Comparison of ENCODE assay signal across 1 cellular context in the genomic region with DNA sequence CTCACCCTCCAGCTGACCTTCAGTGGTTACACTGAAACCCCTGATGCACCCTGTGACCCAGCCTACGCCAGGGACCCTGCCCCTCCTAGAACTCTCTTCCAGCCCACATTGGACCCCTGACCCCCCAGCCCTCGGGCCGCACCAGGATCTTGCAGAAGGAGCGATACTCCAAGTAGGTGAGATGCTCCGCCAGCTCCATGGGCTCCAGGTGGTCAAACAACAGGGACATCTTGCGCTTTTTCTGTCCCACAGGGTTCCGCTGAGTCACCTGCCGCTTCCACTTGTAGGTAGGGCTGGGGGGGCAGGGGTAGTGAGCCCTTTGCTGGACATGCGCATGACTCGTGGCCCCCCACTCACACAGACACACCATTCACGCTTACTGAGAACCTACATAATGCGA.
TF ChIP-seq lines count a peak whose summit lies in the region.

No MANE protein-coding gene starts in this region.

TF ChIP-seq in H1, 55 proteins besides CTCF, POLR2A, EP300 and RAD21:
- TF ChIP-seq ASH2L (IDR thresholded peaks at IDR 0.05; ENCODE audit: low read length) (no peak), HDAC6 (IDR thresholded peaks at IDR 0.05; ENCODE audit: low read depth, low read length) (no peak), NRF1 (IDR thresholded peaks at IDR 0.05; ENCODE audit: low read depth, low read length) (no peak), SRF (IDR thresholded peaks at IDR 0.05; ENCODE audit: low read depth, low read length) (no peak), GTF2F1 (IDR thresholded peaks at IDR 0.05; ENCODE audit: borderline replicate concordance, low read depth, low read length) (no peak), GABPA (IDR thresholded peaks at IDR 0.05; ENCODE audit: borderline replicate concordance, insufficient read depth, low read length) (no peak), TBP (IDR thresholded peaks at IDR 0.05; ENCODE audit: low read depth, low read length) (no peak)
- TF ChIP-seq, protein P1, sequence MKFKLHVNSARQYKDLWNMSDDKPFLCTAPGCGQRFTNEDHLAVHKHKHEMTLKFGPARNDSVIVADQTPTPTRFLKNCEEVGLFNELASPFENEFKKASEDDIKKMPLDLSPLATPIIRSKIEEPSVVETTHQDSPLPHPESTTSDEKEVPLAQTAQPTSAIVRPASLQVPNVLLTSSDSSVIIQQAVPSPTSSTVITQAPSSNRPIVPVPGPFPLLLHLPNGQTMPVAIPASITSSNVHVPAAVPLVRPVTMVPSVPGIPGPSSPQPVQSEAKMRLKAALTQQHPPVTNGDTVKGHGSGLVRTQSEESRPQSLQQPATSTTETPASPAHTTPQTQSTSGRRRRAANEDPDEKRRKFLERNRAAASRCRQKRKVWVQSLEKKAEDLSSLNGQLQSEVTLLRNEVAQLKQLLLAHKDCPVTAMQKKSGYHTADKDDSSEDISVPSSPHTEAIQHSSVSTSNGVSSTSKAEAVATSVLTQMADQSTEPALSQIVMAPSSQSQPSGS (IDR thresholded peaks at IDR 0.05; ENCODE audit: low read length) = no peak
